In genomic region chr22:27685515-27685914, GRCh38 we compare ENCODE assay signal across 26 cellular contexts.
DNase-seq lines count a peak whose midpoint lies in the region; ATAC-seq and TF ChIP-seq lines count a peak whose summit lies in the region.
"Had no signal": no experiment of that assay in that cellular context is flagged by ENCODE, and none has a peak within 500 bp of the region (broad histone marks: within the 10 kb centered on the region; RNA-seq: fewer than 3 reads in every experiment).

No MANE protein-coding gene starts in this region.

- H3K36me3 Mint-ChIP-seq in progenitor cell of endocrine pancreas (ENCODE audit: insufficient read depth), result no peaks in the 10 kb centered on the region
- H3K36me3 Mint-ChIP-seq: neural progenitor cell; stimulated activated naive B cell treated with anti-CD40 and anti-IgM and Interleukin-4, amounts not matched to agents 10 μg/mL and 1 μg/mL and 100 μg/mL, for 72 hours had no signal

- TF ChIP-seq CTCF in dorsolateral prefrontal cortex (IDR thresholded peaks at IDR 0.05 in 54 of 56, conservative IDR thresholded peaks at IDR 0.05 in 2 of 56; ENCODE audit: low read depth in 1 of 56, partially characterized antibody in 56 of 56), result no peak
- no peak for TF ChIP-seq CTCF in hepatocyte (IDR thresholded peaks at IDR 0.05; ENCODE audit: poor library complexity)
- no peak for TF ChIP-seq CTCF in progenitor cell of endocrine pancreas (IDR thresholded peaks at IDR 0.05; ENCODE audit: unreplicated experiment)

- H3K27me3 ChIP-seq in adipocyte (replicated peaks; ENCODE audit: control insufficient read depth, insufficient read depth, low read length), result no peaks in the 10 kb centered on the region
- no peaks in the 10 kb centered on the region for H3K27me3 ChIP-seq in dorsolateral prefrontal cortex
- no peaks in the 10 kb centered on the region for H3K27me3 ChIP-seq in hepatocyte
- H3K27me3 ChIP-seq: cardiac muscle cell, neural progenitor cell had no signal

- no peak for ATAC-seq in GM18909 (IDR thresholded peaks at IDR 0.05; ENCODE audit: poor library complexity, unreplicated experiment)
- ATAC-seq: activated T-cell treated with anti-CD3 and anti-CD28 coated beads, Interleukin-2, amount 50 U/mL, for 72 hours; stimulated activated naive B cell treated with anti-CD40 and anti-IgM and Interleukin-4, amounts not matched to agents 10 μg/mL and 1 μg/mL and 100 μg/mL, for 72 hours had no signal

- DNase-seq in adipocyte (ENCODE audit: low read depth) (no peak), dorsolateral prefrontal cortex (no peak), hepatocyte (ENCODE audit: low spot score) (no peak), substantia nigra (lab: John Stamatoyannopoulos, UW) (peak in 1 of 49 donors; percentile 9), progenitor cell of endocrine pancreas (ENCODE audit: low spot score, unreplicated experiment) (no peak), MV-4-11 (lab: John Stamatoyannopoulos, UW) (no peak), NCI-H1105 treated with DMSO at 0.1 percent for 48 hours (lab: John Stamatoyannopoulos, UW) (no peak)
- DNase-seq: activated CD4-positive, alpha-beta T cell treated with anti-CD3 and anti-CD28 coated beads, Interleukin-2, amount 10 ng/mL, durations not matched to agents 7 days and 5 days; activated naive CD4-positive, alpha-beta T cell treated with Interleukin-2 at 50 U/mL for 16 hours; activated T-cell treated with anti-CD3 and anti-CD28 coated beads, Interleukin-2, amount 50 U/mL, for 72 hours; amniotic stem cell; effector CD4-positive, alpha-beta T cell; kidney glomerular epithelial cell; mammary epithelial cell; NCI-H1048; NCI-H187; NCI-H526; NK-92 treated with Interleukin-12 subunit alpha and Interleukin-12 subunit beta, amount 100 ng/mL, for 24 hours; PC-9; SHP77 treated with DMSO at 0.1 percent for 48 hours; stimulated activated naive B cell treated with anti-CD40 and anti-IgM and Interleukin-4, amounts not matched to agents 10 μg/mL and 1 μg/mL and 100 μg/mL, for 72 hours; T1000 had no signal

- no peak overlapping the region for H3K27ac Mint-ChIP-seq in progenitor cell of endocrine pancreas
- H3K27ac Mint-ChIP-seq: activated CD4-positive, alpha-beta T cell treated with anti-CD3 and anti-CD28 coated beads, Interleukin-2, amount 10 ng/mL, durations not matched to agents 7 days and 5 days; activated T-cell treated with anti-CD3 and anti-CD28 coated beads, Interleukin-2, amount 50 U/mL, for 72 hours; stimulated activated naive B cell treated with anti-CD40 and anti-IgM and Interleukin-4, amounts not matched to agents 10 μg/mL and 1 μg/mL and 100 μg/mL, for 72 hours had no signal

- no peaks in the 10 kb centered on the region for H3K9me3 Mint-ChIP-seq in progenitor cell of endocrine pancreas (ENCODE audit: low read depth)

- H3K4me1 ChIP-seq in adipocyte (ENCODE audit: control insufficient read depth, insufficient read depth, low read length) (peaks cover 14% of the 10 kb centered on the region), hepatocyte (ENCODE audit: insufficient read depth) (no peaks in the 10 kb centered on the region)

- peak overlapping the region in 58 of 59 donors; percentile 0 to 99 (median 93) for H3K27ac ChIP-seq in dorsolateral prefrontal cortex
- H3K27ac ChIP-seq in hepatocyte, result peak overlapping the region; percentile 68
- peak overlapping the region; percentile 90 for H3K27ac ChIP-seq in substantia nigra (ENCODE audit: low read depth, low read length, poor library complexity, severe bottlenecking)
- H3K27ac ChIP-seq: epithelial cell of prostate, neural progenitor cell had no signal

- no peaks in the 10 kb centered on the region for H3K79me2 ChIP-seq in hepatocyte

- H3K4me1 Mint-ChIP-seq in progenitor cell of endocrine pancreas (ENCODE audit: low read depth), result peaks cover 3% of the 10 kb centered on the region
- H3K4me1 Mint-ChIP-seq: activated CD4-positive, alpha-beta T cell treated with anti-CD3 and anti-CD28 coated beads, Interleukin-2, amount 10 ng/mL, durations not matched to agents 7 days and 5 days; stimulated activated naive B cell treated with anti-CD40 and anti-IgM and Interleukin-4, amounts not matched to agents 10 μg/mL and 1 μg/mL and 100 μg/mL, for 72 hours had no signal

- peak overlapping the region; percentile 33 for H3K9ac ChIP-seq in adipocyte (ENCODE audit: low read length)
- H3K9ac ChIP-seq: neural progenitor cell had no signal

- H3K9me3 ChIP-seq in adipocyte (ENCODE audit: control insufficient read depth, low read length) (peaks cover 8% of the 10 kb centered on the region), hepatocyte (ENCODE audit: low read depth) (no peaks in the 10 kb centered on the region)

- WGBS in hepatocyte (ENCODE audit: low lambda C conversion rate, missing lambda C conversion rate), result 97% methylated on average over 5 of the region's 5 CpGs

- H3K4me2 ChIP-seq in hepatocyte, result no peak overlapping the region
- H3K4me2 ChIP-seq: neural progenitor cell had no signal

- no peak overlapping the region for H3K4me3 Mint-ChIP-seq in progenitor cell of endocrine pancreas (ENCODE audit: low read depth)
- H3K4me3 Mint-ChIP-seq: activated CD4-positive, alpha-beta T cell treated with anti-CD3 and anti-CD28 coated beads, Interleukin-2, amount 10 ng/mL, durations not matched to agents 7 days and 5 days; activated T-cell treated with anti-CD3 and anti-CD28 coated beads, Interleukin-2, amount 50 U/mL, for 72 hours; neural progenitor cell; stimulated activated naive B cell treated with anti-CD40 and anti-IgM and Interleukin-4, amounts not matched to agents 10 μg/mL and 1 μg/mL and 100 μg/mL, for 72 hours had no signal

- peaks cover 39% of the 10 kb centered on the region for H3K27me3 Mint-ChIP-seq in progenitor cell of endocrine pancreas
- H3K27me3 Mint-ChIP-seq: stimulated activated naive B cell treated with anti-CD40 and anti-IgM and Interleukin-4, amounts not matched to agents 10 μg/mL and 1 μg/mL and 100 μg/mL, for 72 hours had no signal

- H4K20me1 ChIP-seq in hepatocyte (ENCODE audit: insufficient read depth, poor library complexity, severe bottlenecking), result no peaks in the 10 kb centered on the region

- no peaks in the 10 kb centered on the region for H3K9me2 ChIP-seq in hepatocyte (replicated peaks; ENCODE audit: insufficient read depth)

- H3K36me3 ChIP-seq in adipocyte (ENCODE audit: control insufficient read depth, insufficient read depth, low read length, severe bottlenecking), result no peaks in the 10 kb centered on the region
- H3K36me3 ChIP-seq in hepatocyte (replicated peaks; ENCODE audit: insufficient read depth, low read depth), result no peaks in the 10 kb centered on the region
- H3K36me3 ChIP-seq: cardiac muscle cell, neural progenitor cell had no signal

- no peak overlapping the region for H2AFZ ChIP-seq in hepatocyte
- H2AFZ ChIP-seq: neural progenitor cell, PC-9 had no signal

- intact Hi-C loops in dorsolateral prefrontal cortex (cut with DNase I), result no loop called here

- H3K4me3 ChIP-seq in adipocyte (ENCODE audit: low read length) (no peak overlapping the region), dorsolateral prefrontal cortex (no peak overlapping the region), hepatocyte (no peak overlapping the region)
- H3K4me3 ChIP-seq: cardiac muscle cell, neural progenitor cell, PC-9 had no signal
